In the genomic region with DNA sequence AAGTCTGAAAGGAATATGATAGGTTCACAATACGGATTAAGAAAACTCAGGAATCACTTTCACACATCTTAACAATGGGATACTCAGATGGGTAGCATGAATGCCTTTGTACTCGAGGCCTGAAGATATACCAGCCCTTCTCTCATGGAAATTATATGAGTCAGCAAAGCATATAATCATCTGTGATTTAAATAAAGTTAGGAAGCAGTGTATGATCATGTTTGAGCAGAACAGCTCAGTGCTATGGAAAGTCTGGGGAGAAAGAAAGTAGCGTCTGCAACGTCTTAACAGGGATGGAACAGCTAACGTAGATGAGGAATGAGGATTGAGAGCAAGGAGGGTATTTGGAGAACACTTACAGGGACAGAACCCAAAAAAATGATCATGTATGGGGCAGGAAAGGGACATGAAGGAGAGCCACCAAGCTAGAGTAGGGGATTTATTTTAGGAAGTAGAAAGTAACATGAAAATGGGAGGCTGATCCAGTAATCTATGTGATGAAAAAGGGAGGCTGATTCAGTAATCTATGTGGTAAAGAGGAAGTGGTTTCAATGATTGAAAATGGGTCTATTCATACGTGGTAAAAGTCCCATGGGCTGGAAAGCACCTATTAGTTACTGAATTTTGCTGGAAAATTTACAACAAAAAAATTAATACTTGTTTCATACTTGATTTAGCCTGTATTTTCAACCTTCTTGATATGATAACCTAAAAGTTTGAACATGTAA, we compare ENCODE assay signal across 22 cellular contexts.
DNase-seq lines count a peak whose midpoint lies in the region; ATAC-seq and TF ChIP-seq lines count a peak whose summit lies in the region.
"Had no signal": no experiment of that assay in that cellular context is flagged by ENCODE, and none has a peak within 500 bp of the region (broad histone marks: within the 10 kb centered on the region; RNA-seq: fewer than 3 reads in every experiment).

No MANE protein-coding gene starts in this region.

- no peak for TF ChIP-seq CTCF in vagina (IDR thresholded peaks at IDR 0.05)

- H3K4me3 Mint-ChIP-seq in activated T-helper 17 cell treated with anti-CD3 and anti-CD28 coated beads, Interleukin-2, amount 50 U/mL, for 72 hours: no peak overlapping the region
- H3K4me3 Mint-ChIP-seq: brain; CD8-positive, alpha-beta T cell had no signal

- no peak overlapping the region for H3K27ac Mint-ChIP-seq in activated T-helper 17 cell treated with anti-CD3 and anti-CD28 coated beads, Interleukin-2, amount 50 U/mL, for 72 hours
- H3K27ac Mint-ChIP-seq: CD8-positive, alpha-beta T cell had no signal

- H3K27me3 Mint-ChIP-seq in activated T-helper 17 cell treated with anti-CD3 and anti-CD28 coated beads, Interleukin-2, amount 50 U/mL, for 72 hours: peaks cover 7% of the 10 kb centered on the region

- H3K27ac ChIP-seq in vagina: no peak overlapping the region
- H3K27ac ChIP-seq: colonic mucosa, left ventricle myocardium inferior, neutrophil, Peyer's patch, SK-N-MC had no signal

- ATAC-seq in GM19351 (IDR thresholded peaks at IDR 0.05; ENCODE audit: unreplicated experiment): peak; percentile 67
- peak; percentile 77 for ATAC-seq in HG03432 (IDR thresholded peaks at IDR 0.05; ENCODE audit: unreplicated experiment)
- ATAC-seq in activated T-helper 17 cell treated with anti-CD3 and anti-CD28 coated beads, Interleukin-2, amount 50 U/mL, for 72 hours (replicated peaks): peak; percentile 50
- ATAC-seq in GM18519 (IDR thresholded peaks at IDR 0.05; ENCODE audit: low FRiP score, unreplicated experiment): no peak
- no peak for ATAC-seq in HG03469 (IDR thresholded peaks at IDR 0.05; ENCODE audit: unreplicated experiment)
- ATAC-seq in left lobe of liver: no peak
- ATAC-seq: CD8-positive, alpha-beta T cell had no signal

- H3K9me3 ChIP-seq in vagina: no peaks in the 10 kb centered on the region
- H3K9me3 ChIP-seq: colonic mucosa, left ventricle myocardium inferior, neutrophil, Peyer's patch had no signal

- intact Hi-C loops in vagina (cut with DNase I): no loop called here

- no peaks in the 10 kb centered on the region for H3K36me3 Mint-ChIP-seq in activated T-helper 17 cell treated with anti-CD3 and anti-CD28 coated beads, Interleukin-2, amount 50 U/mL, for 72 hours (ENCODE audit: low read depth)
- H3K36me3 Mint-ChIP-seq: brain; CD8-positive, alpha-beta T cell had no signal

- no peak for TF ChIP-seq POLR2A in vagina (IDR thresholded peaks at IDR 0.05)

- DNase-seq in CD1c-positive myeloid dendritic cell (ENCODE audit: extremely low spot score) (peak; percentile 34), vagina (ENCODE audit: extremely low spot score in 2 of 2) (no peak), left lobe of liver (ENCODE audit: low spot score) (no peak)
- DNase-seq: activated CD4-positive, CD25-positive, alpha-beta regulatory T cell treated with anti-CD3 and anti-CD28 coated beads, Interleukin-2, amount 50 U/mL, for 72 hours; CD8-positive, alpha-beta T cell; colonic mucosa; DMS53; head of caudate nucleus; left ventricle myocardium inferior; NCI-H1436; NCI-H2171; Peyer's patch; stimulated activated CD4-positive, alpha-beta T cell treated with anti-CD3 and anti-CD28 coated beads, Interleukin-4, amount 100 ng/mL, for 24 hours; T-helper 9 cell had no signal

- H3K4me3 ChIP-seq in vagina: no peak overlapping the region
- H3K4me3 ChIP-seq: colonic mucosa, left ventricle myocardium inferior, Peyer's patch, SK-N-MC had no signal

- no peaks in the 10 kb centered on the region for H3K4me1 ChIP-seq in vagina
- H3K4me1 ChIP-seq: colonic mucosa, left ventricle myocardium inferior, Peyer's patch had no signal

- H3K36me3 ChIP-seq in vagina: no peaks in the 10 kb centered on the region
- H3K36me3 ChIP-seq: colonic mucosa, left ventricle myocardium inferior, neutrophil, Peyer's patch had no signal

- no peaks in the 10 kb centered on the region for H3K4me1 Mint-ChIP-seq in activated T-helper 17 cell treated with anti-CD3 and anti-CD28 coated beads, Interleukin-2, amount 50 U/mL, for 72 hours

- no peaks in the 10 kb centered on the region for H3K9me3 Mint-ChIP-seq in activated T-helper 17 cell treated with anti-CD3 and anti-CD28 coated beads, Interleukin-2, amount 50 U/mL, for 72 hours
- H3K9me3 Mint-ChIP-seq: brain; CD8-positive, alpha-beta T cell had no signal

- H3K27me3 ChIP-seq in vagina: no peaks in the 10 kb centered on the region
- H3K27me3 ChIP-seq: colonic mucosa, neutrophil, Peyer's patch had no signal

Comparison
In these comparisons a context has a peak if more than half of its experiments do, and no peak if none do; other contexts are left out.
1. ATAC-seq: peak in GM19351 (single experiment), HG03432 (single experiment) and activated T-helper 17 cell treated with anti-CD3 and anti-CD28 coated beads, Interleukin-2, amount 50 U/mL, for 72 hours (single experiment); none in GM18519 (single experiment), HG03469 (single experiment) and left lobe of liver (single experiment).